In the genomic region with DNA sequence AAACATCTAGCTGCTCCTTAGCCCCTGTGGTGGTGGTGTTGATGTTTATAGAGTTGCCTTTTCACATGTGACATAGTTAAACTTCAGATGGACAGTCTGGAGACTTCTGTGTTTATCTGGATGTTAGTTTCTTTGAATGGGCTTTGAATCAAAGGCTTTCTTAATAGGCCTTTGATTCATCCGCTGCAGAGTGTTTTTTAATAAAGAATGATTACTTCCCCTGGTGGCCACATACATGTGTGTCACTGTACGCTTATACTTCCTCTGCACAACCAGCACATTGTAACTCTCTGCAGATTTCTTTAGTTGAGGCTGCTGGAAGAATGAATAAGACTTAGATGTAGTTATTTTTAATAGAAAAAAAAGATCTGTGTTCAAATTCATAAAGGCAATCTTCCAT, we compare ENCODE assay signal across 20 cellular contexts.
DNase-seq lines count a peak whose midpoint lies in the region; ATAC-seq and TF ChIP-seq lines count a peak whose summit lies in the region.
"Had no signal": no experiment of that assay in that cellular context is flagged by ENCODE, and none has a peak within 500 bp of the region (broad histone marks: within the 10 kb centered on the region; RNA-seq: fewer than 3 reads in every experiment).

No MANE protein-coding gene starts in this region.

- ATAC-seq in foreskin keratinocyte, result no peak
- ATAC-seq: mucosa of descending colon, right lobe of liver had no signal

- no peaks in the 10 kb centered on the region for H3K27me3 ChIP-seq in foreskin keratinocyte
- H3K27me3 ChIP-seq: right lobe of liver, SJSA1, stomach, uterus had no signal

- H3K4me1 ChIP-seq in foreskin keratinocyte, result no peaks in the 10 kb centered on the region
- H3K4me1 ChIP-seq: right lobe of liver, uterus had no signal

- peak; percentile 12 for TF ChIP-seq CTCF in foreskin keratinocyte (conservative IDR thresholded peaks at IDR 0.05)

- no peak overlapping the region for H3K27ac ChIP-seq in foreskin keratinocyte
- H3K27ac ChIP-seq: right lobe of liver, SJSA1, stomach, uterus had no signal

- DNase-seq in NOMO-1 treated with DMSO at 0.1 percent for 48 hours (lab: John Stamatoyannopoulos, UW; ENCODE audit: unreplicated experiment) (peak; percentile 17), NOMO-1 treated with dmso at 0.1 percent for 144 hours (lab: John Stamatoyannopoulos, UW; ENCODE audit: unreplicated experiment) (no peak), NCI-H748 treated with DMSO at 0.1 percent for 48 hours (lab: John Stamatoyannopoulos, UW) (peak; percentile 13), foreskin keratinocyte (no peak), AG08395 (ENCODE audit: low spot score) (no peak), NCI-H1105 treated with DMSO at 0.1 percent for 48 hours (lab: John Stamatoyannopoulos, UW) (no peak), NCI-H1436 treated with DMSO at 0.1 percent for 48 hours (lab: John Stamatoyannopoulos, UW) (no peak), NCI-H146 treated with DMSO at 0.1 percent for 48 hours (lab: John Stamatoyannopoulos, UW; ENCODE audit: unreplicated experiment) (no peak)
- DNase-seq: activated CD4-positive, alpha-beta T cell treated with anti-CD3 and anti-CD28 coated beads for 4 hours; activated naive CD4-positive, alpha-beta T cell; Calu3; hypothalamus; mucosa of descending colon; NCI-H1092; NCI-H345; OCI-M1; right lobe of liver; stomach; uterus had no signal

Comparison
In these comparisons a context has a peak if more than half of its experiments do, and no peak if none do; other contexts are left out.
1. DNase-seq: peak in NOMO-1 treated with DMSO at 0.1 percent for 48 hours (single experiment) and NCI-H748 treated with DMSO at 0.1 percent for 48 hours (single experiment); none in NOMO-1 treated with dmso at 0.1 percent for 144 hours (single experiment), foreskin keratinocyte (0 of 2), AG08395 (single experiment), NCI-H1105 treated with DMSO at 0.1 percent for 48 hours (single experiment), NCI-H1436 treated with DMSO at 0.1 percent for 48 hours (single experiment) and NCI-H146 treated with DMSO at 0.1 percent for 48 hours (single experiment).